ENCODE assay signal across 13 cellular contexts in genomic region chr1:21244986-21245687, GRCh38. TPM values are rescaled to one million over a fixed set of nuclear protein-coding genes. Genes with fewer than 3 reads are reported as not detected.
A peak's percentile ranks its signal among the peaks of the same experiment; 100 is the strongest.
DNase-seq lines count a peak whose midpoint lies in the region; ATAC-seq and TF ChIP-seq lines count a peak whose summit lies in the region.
"Had no signal": no experiment of that assay in that cellular context is flagged by ENCODE, and none has a peak within 500 bp of the region (broad histone marks: within the 10 kb centered on the region; RNA-seq: fewer than 3 reads in every experiment).

No MANE protein-coding gene starts in this region.

- H3K27ac ChIP-seq in mammary epithelial cell (ENCODE audit: insufficient read depth, low read depth, low read length): no peak overlapping the region
- H3K27ac ChIP-seq: dorsolateral prefrontal cortex, testis had no signal

- WGBS in mammary epithelial cell (ENCODE audit: low coverage, missing lambda C conversion rate): 92% methylated on average over 10 of the region's 11 CpGs

- TF ChIP-seq CTCF in mammary epithelial cell (conservative IDR thresholded peaks at IDR 0.05 in 1 of 2, IDR thresholded peaks at IDR 0.05 in 1 of 2; ENCODE audit: extremely low read depth in 1 of 2, insufficient read depth in 1 of 2, low read depth in 1 of 2, low read length in 2 of 2) (peak; percentile 26 to 42), nephron progenitor cell (IDR thresholded peaks at IDR 0.05) (peak; percentile 31)

- in situ Hi-C loops in mammary epithelial cell (cut with MboI; ENCODE audit: low sequenced_read_pairs in 2 of 2): no loop called here

- H3K9me3 Mint-ChIP-seq in nephron progenitor cell: no peaks in the 10 kb centered on the region
- H3K9me3 Mint-ChIP-seq: activated T-helper 1 cell treated with anti-CD3 and anti-CD28 coated beads, Interleukin-12 subunit alpha, Interleukin-12 subunit beta, Interleukin-2, Interleukin-4 antibody, amounts not matched to agents 30 ng/mL and 10 ng/mL and 1 ng/mL, durations not matched to agents 14 hours and 24 hours and 36 hours had no signal

- BruUV-seq in mammary epithelial cell (replicated peaks; lab: Mats Ljungman, UMichigan): no TSS peak

- dilution Hi-C loops in mammary epithelial cell (cut with HindIII; ENCODE audit: low sequenced_read_pairs): loop anchor here (5.0 to 10.0 kb wide), 2 partner anchors 307 to 560 kb away; no protein-coding TSS in a partner anchor

- no peak overlapping the region for H3K4me3 Mint-ChIP-seq in nephron progenitor cell
- H3K4me3 Mint-ChIP-seq: activated T-helper 1 cell treated with anti-CD3 and anti-CD28 coated beads, Interleukin-12 subunit alpha, Interleukin-12 subunit beta, Interleukin-2, Interleukin-4 antibody, amounts not matched to agents 30 ng/mL and 10 ng/mL and 1 ng/mL, durations not matched to agents 14 hours and 24 hours and 36 hours had no signal

- H3K4me1 ChIP-seq in mammary epithelial cell (ENCODE audit: insufficient read depth, low read length): no peaks in the 10 kb centered on the region
- H3K4me1 ChIP-seq: testis had no signal

- H3K9me3 ChIP-seq in mammary epithelial cell (replicated peaks; ENCODE audit: insufficient read depth, low read length): no peaks in the 10 kb centered on the region
- H3K9me3 ChIP-seq: testis had no signal

- H4K20me1 ChIP-seq in mammary epithelial cell (ENCODE audit: insufficient read depth, low read length): no peaks in the 10 kb centered on the region

- no peak overlapping the region for H3K4me2 ChIP-seq in mammary epithelial cell (ENCODE audit: insufficient read depth, low read depth, low read length)

- peaks cover 18% of the 10 kb centered on the region for H3K4me1 Mint-ChIP-seq in nephron progenitor cell

- H3K36me3 ChIP-seq in mammary epithelial cell (ENCODE audit: insufficient read depth, low read length): peaks cover 16% of the 10 kb centered on the region

- peak; percentile 31 for DNase-seq in NCI-H82 (lab: John Stamatoyannopoulos, UW)
- DNase-seq in NCI-H82 treated with DMSO at 0.1 percent for 48 hours (lab: John Stamatoyannopoulos, UW; ENCODE audit: unreplicated experiment): no peak
- peak; percentile 47 for DNase-seq in HEK293T (ENCODE audit: extremely low spot score)
- DNase-seq in mammary epithelial cell: no peak
- no peak for DNase-seq in nephron progenitor cell
- DNase-seq in NCI-H524 treated with DMSO at 0.1 percent for 48 hours (lab: John Stamatoyannopoulos, UW): no peak
- no peak for DNase-seq in kidney tubule cell (ENCODE audit: low spot score)
- DNase-seq: dorsolateral prefrontal cortex; MV-4-11; stimulated activated CD4-positive, alpha-beta T cell treated with anti-CD3 and anti-CD28 coated beads, Interleukin-4, amount 100 ng/mL, for 4 hours; testis had no signal

- POLR2A ChIA-PET in HEK293T (lab: Yijun Ruan, JAX): no interaction called here

- no peak overlapping the region for H3K27ac Mint-ChIP-seq in nephron progenitor cell
- H3K27ac Mint-ChIP-seq: activated T-helper 1 cell treated with anti-CD3 and anti-CD28 coated beads, Interleukin-12 subunit alpha, Interleukin-12 subunit beta, Interleukin-2, Interleukin-4 antibody, amounts not matched to agents 30 ng/mL and 10 ng/mL and 1 ng/mL, durations not matched to agents 14 hours and 24 hours and 36 hours had no signal

- intact Hi-C loops in mammary epithelial cell (cut with micrococcal nuclease): no loop called here

- no peak overlapping the region for H3K9ac ChIP-seq in mammary epithelial cell (ENCODE audit: insufficient read depth, low read length)

- H2AFZ ChIP-seq in mammary epithelial cell (ENCODE audit: low read depth, low read length): no peak overlapping the region

- CTCF ChIA-PET in HEK293T (lab: Yijun Ruan, JAX) (interaction anchor here (0.8 to 1.5 kb wide), 6 partner anchors 10 to 123 kb away, joined by 3 to 5 read pairs (median 3); no protein-coding TSS in a partner anchor), mammary epithelial cell (lab: Charles Lee; ENCODE audit: low non-redundant PET) (no interaction called here)

- ATAC-seq in HG02981 (IDR thresholded peaks at IDR 0.05; ENCODE audit: unreplicated experiment): no peak

- peaks cover 9% of the 10 kb centered on the region for H3K36me3 Mint-ChIP-seq in nephron progenitor cell (ENCODE audit: low read depth)

- no peaks in the 10 kb centered on the region for H3K79me2 ChIP-seq in mammary epithelial cell (ENCODE audit: insufficient read depth, low read length)

- no peaks in the 10 kb centered on the region for H3K27me3 ChIP-seq in mammary epithelial cell (ENCODE audit: insufficient read depth, low read length)
- H3K27me3 ChIP-seq: dorsolateral prefrontal cortex, testis had no signal

- no peak overlapping the region for H3K4me3 ChIP-seq in mammary epithelial cell (replicated peaks in 1 of 3; ENCODE audit: insufficient read depth in 1 of 3, low read depth in 2 of 3, low read length in 3 of 3)
- H3K4me3 ChIP-seq: dorsolateral prefrontal cortex, testis had no signal

- H3K27me3 Mint-ChIP-seq in nephron progenitor cell (ENCODE audit: low read depth, poor library complexity): peaks cover 8% of the 10 kb centered on the region

TF ChIP-seq in HEK293T, 16 proteins besides CTCF, POLR2A, EP300 and RAD21:
- TF ChIP-seq FOXA1 (IDR thresholded peaks at IDR 0.05): no peak

RNA-seq across cellular contexts. Expression of gene ECE1, which starts 45.1 kb away (rescaled TPM):
- total RNA-seq in mammary epithelial cell: 100 to 1,000 TPM in 1 of 2 donors, 10 to 100 TPM in 1; 86.3 to 153 TPM
- polyA plus RNA-seq in mammary epithelial cell: 65.7 TPM
- 75.5 TPM for polyA minus RNA-seq in mammary epithelial cell

Comparison
In these comparisons a context has a peak if more than half of its experiments do, and no peak if none do; other contexts are left out.
1. DNase-seq: peak in NCI-H82 (single experiment) and HEK293T (single experiment); none in NCI-H82 treated with DMSO at 0.1 percent for 48 hours (single experiment), mammary epithelial cell (single experiment), nephron progenitor cell (single experiment), NCI-H524 treated with DMSO at 0.1 percent for 48 hours (single experiment) and kidney tubule cell (single experiment).